In genomic region chr2:98822301-98823164, GRCh38 we compare ENCODE assay signal across 8 cellular contexts.
DNase-seq lines count a peak whose midpoint lies in the region; ATAC-seq and TF ChIP-seq lines count a peak whose summit lies in the region.

No MANE protein-coding gene starts in this region.

- H3K27ac ChIP-seq in skin epidermis, result peak overlapping the region in 20 of 21 experiments; percentile 22 to 89 (median 76)
- H3K27ac ChIP-seq in PC-3 (ENCODE audit: low read length), result no peak overlapping the region

- no peaks in the 10 kb centered on the region for H3F3A ChIP-seq in PC-3 (ENCODE audit: low read length, unreplicated experiment)

- H3K4me3 ChIP-seq in adipocyte (ENCODE audit: low read length), result peak overlapping the region; percentile 27
- H3K4me3 ChIP-seq in iPS-11a (ENCODE audit: low read depth, low read length), result peak overlapping the region; percentile 45
- H3K4me3 ChIP-seq in skin epidermis, result peak overlapping the region; percentile 17 to 43 (median 36)
- H3K4me3 ChIP-seq in PC-3 (ENCODE audit: low read length), result no peak overlapping the region

- H3K9me3 ChIP-seq in adipocyte (ENCODE audit: control insufficient read depth, low read length) (no peaks in the 10 kb centered on the region), PC-3 (ENCODE audit: low read length) (no peaks in the 10 kb centered on the region)

- intact Hi-C loops in PC-3 (cut with micrococcal nuclease), result no loop called here

- H3K27me3 ChIP-seq in adipocyte (replicated peaks; ENCODE audit: control insufficient read depth, insufficient read depth, low read length) (peaks cover 48% of the 10 kb centered on the region), PC-3 (ENCODE audit: low read length) (no peaks in the 10 kb centered on the region)

- DNase-seq in adipocyte (ENCODE audit: low read depth) (peak; percentile 36), middle frontal gyrus (ENCODE audit: extremely low spot score, low spot score) (no peak), PC-3 (no peak)

- H4K20me1 ChIP-seq in PC-3 (ENCODE audit: low read length), result no peaks in the 10 kb centered on the region

- CTCF ChIA-PET in PC-3 (lab: Charles Lee), result no interaction called here

- POLR2A ChIA-PET in PC-3 (lab: Charles Lee; ENCODE audit: unreplicated experiment), result no interaction called here

- H3K36me3 ChIP-seq in adipocyte (ENCODE audit: control insufficient read depth, insufficient read depth, low read length, severe bottlenecking), result no peaks in the 10 kb centered on the region
- no peaks in the 10 kb centered on the region for H3K36me3 ChIP-seq in PC-3 (ENCODE audit: low read depth, low read length)

- H3K79me2 ChIP-seq in PC-3 (ENCODE audit: low read length), result no peaks in the 10 kb centered on the region

- H3K4me1 ChIP-seq in adipocyte (ENCODE audit: control insufficient read depth, insufficient read depth, low read length), result no peaks in the 10 kb centered on the region
- H3K4me1 ChIP-seq in PC-3 (ENCODE audit: insufficient read depth, low read length), result peaks cover 7% of the 10 kb centered on the region; the same call in 1 of the 2 replicates

- TF ChIP-seq CTCF in PC-3 (conservative IDR thresholded peaks at IDR 0.05; ENCODE audit: low read depth, low read length), result no peak

- ATAC-seq in SK-N-SH treated with all-trans-retinoic acid at 6 μM for 48 hours (peak; percentile 63), HG02870 (IDR thresholded peaks at IDR 0.05; ENCODE audit: unreplicated experiment) (no peak), GM18868 (IDR thresholded peaks at IDR 0.05; ENCODE audit: unreplicated experiment) (no peak), PC-3 (no peak)

- H2AFZ ChIP-seq in PC-3 (ENCODE audit: low read length), result no peak overlapping the region

- H3K9me2 ChIP-seq in PC-3 (replicated peaks; ENCODE audit: low read length), result no peaks in the 10 kb centered on the region

- H3K9ac ChIP-seq in adipocyte (ENCODE audit: low read length) (no peak overlapping the region), PC-3 (ENCODE audit: low read length) (no peak overlapping the region)

- H3K4me2 ChIP-seq in PC-3 (ENCODE audit: low read length), result no peak overlapping the region

- BruUV-seq in PC-3 (replicated peaks; lab: Mats Ljungman, UMichigan), result no TSS peak

TF ChIP-seq in SK-N-SH treated with all-trans-retinoic acid at 6 μM for 48 hours, 23 proteins besides CTCF, POLR2A, EP300 and RAD21:
- no peak for TF ChIP-seq ZNF70 (CRISPR knock-in tag; IDR thresholded peaks at IDR 0.05)
- no peak for TF ChIP-seq ZNF8 (CRISPR knock-in tag; IDR thresholded peaks at IDR 0.05)
- no peak for TF ChIP-seq CREB5 (CRISPR knock-in tag; IDR thresholded peaks at IDR 0.05; ENCODE audit: low read depth)
- TF ChIP-seq PATZ1 (CRISPR knock-in tag; IDR thresholded peaks at IDR 0.05; ENCODE audit: borderline replicate concordance), result no peak
- no peak for TF ChIP-seq TCF4 (CRISPR knock-in tag; IDR thresholded peaks at IDR 0.05; ENCODE audit: borderline replicate concordance)
- TF ChIP-seq GLIS3 (CRISPR knock-in tag; IDR thresholded peaks at IDR 0.05), result no peak
- no peak for TF ChIP-seq OSR1 (CRISPR knock-in tag; IDR thresholded peaks at IDR 0.05)
TF ChIP-seq in SK-N-SH treated with all-trans-retinoic acid at 6 μM for 48 hours: peak in this region for 0.
